ENCODE assay signal across 11 cellular contexts in the genomic region with DNA sequence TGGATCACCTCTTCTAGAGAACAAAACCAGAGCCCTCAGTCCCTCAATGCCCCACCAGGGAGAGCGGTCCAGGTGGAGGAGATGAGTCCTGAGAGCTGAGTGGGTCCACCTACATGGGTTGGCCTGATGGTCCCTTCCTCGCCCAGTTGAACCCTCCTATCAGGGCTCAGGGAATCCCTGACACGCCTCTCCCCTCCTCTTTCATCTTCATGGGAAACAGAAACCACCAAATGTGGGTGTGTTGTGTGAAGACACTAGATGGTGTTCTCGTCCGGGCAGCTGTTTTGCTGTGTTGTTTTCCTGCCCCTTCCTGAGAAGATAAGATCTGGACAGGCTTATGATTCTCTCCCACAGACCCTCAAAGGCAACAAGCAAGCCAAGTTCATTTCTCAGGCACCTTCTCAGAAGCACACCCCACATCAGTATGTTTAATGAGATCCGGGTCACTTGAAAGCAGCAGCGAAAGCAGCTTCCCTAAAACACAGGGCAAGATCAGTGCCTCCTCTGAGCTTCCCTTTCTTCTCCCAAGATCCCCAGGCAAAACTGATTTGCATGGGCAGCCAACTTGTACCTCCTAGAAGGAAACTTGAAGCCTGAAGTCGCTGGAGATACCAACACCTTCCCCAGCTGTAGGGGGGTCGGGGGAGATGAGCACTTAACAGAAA.
A peak's percentile ranks its signal among the peaks of the same experiment; 100 is the strongest.
DNase-seq lines count a peak whose midpoint lies in the region; ATAC-seq and TF ChIP-seq lines count a peak whose summit lies in the region.
"Had no signal": no experiment of that assay in that cellular context is flagged by ENCODE, and none has a peak within 500 bp of the region (broad histone marks: within the 10 kb centered on the region; RNA-seq: fewer than 3 reads in every experiment).

No MANE protein-coding gene starts in this region.

- no peak overlapping the region for H3K4me3 ChIP-seq in foreskin fibroblast (ENCODE audit: low read depth in 1 of 2, low read length in 2 of 2)
- H3K4me3 ChIP-seq: left ventricle myocardium inferior had no signal

- no peaks in the 10 kb centered on the region for H3K9me3 ChIP-seq in KOPT-K1 (ENCODE audit: insufficient read depth, low read length, poor library complexity, severe bottlenecking)
- H3K9me3 ChIP-seq: left ventricle myocardium inferior had no signal

- no peaks in the 10 kb centered on the region for H3K36me3 ChIP-seq in KOPT-K1 (ENCODE audit: insufficient read depth, low read length)
- H3K36me3 ChIP-seq: left ventricle myocardium inferior had no signal

- no peaks in the 10 kb centered on the region for H3K27me3 Mint-ChIP-seq in memory B cell

- in situ Hi-C loops in GM13976 (cut with MboI; ENCODE audit: low sequenced_read_pairs, unreplicated experiment) = no loop called here

- H3K27ac ChIP-seq in KOPT-K1 (ENCODE audit: low read depth, low read length, poor library complexity, severe bottlenecking) = peak overlapping the region; percentile 52
- H3K27ac ChIP-seq: left ventricle myocardium inferior had no signal

- peak overlapping the region; percentile 100 for H3K27ac Mint-ChIP-seq in memory B cell

- DNase-seq in memory B cell (ENCODE audit: low spot score in 2 of 2) (no peak), NCI-H748 treated with DMSO at 0.1 percent for 48 hours (lab: John Stamatoyannopoulos, UW) (no peak), GM13976 (ENCODE audit: low spot score) (no peak), foreskin fibroblast (no peak), NCI-H226 (no peak)
- DNase-seq: H7, left ventricle myocardium inferior, NCI-H2171 had no signal

- peaks cover 2% of the 10 kb centered on the region for H3K36me3 Mint-ChIP-seq in memory B cell

- peak overlapping the region; percentile 77 for H3K4me3 Mint-ChIP-seq in memory B cell

- TF ChIP-seq CTCF in GM13976 (IDR thresholded peaks at IDR 0.05; ENCODE audit: borderline replicate concordance, control extremely low read depth, extremely low read depth, insufficient read depth, missing control alignments) (no peak), foreskin fibroblast (IDR thresholded peaks at IDR 0.05; ENCODE audit: low read depth, low read length) (no peak)

- peaks cover 1% of the 10 kb centered on the region for H3K9me3 Mint-ChIP-seq in memory B cell

- peaks cover 85% of the 10 kb centered on the region for H3K4me1 Mint-ChIP-seq in memory B cell

- peak; percentile 36 for ATAC-seq in GM21515 (IDR thresholded peaks at IDR 0.05; ENCODE audit: unreplicated experiment)
- ATAC-seq in memory B cell (ENCODE audit: low read depth) = no peak

- peak; percentile 30 for TF ChIP-seq POLR2A in GM18526 (IDR thresholded peaks at IDR 0.05; ENCODE audit: extremely low read depth, insufficient read length)
